Comparison of ENCODE assay signal across 18 cellular contexts in the genomic region with DNA sequence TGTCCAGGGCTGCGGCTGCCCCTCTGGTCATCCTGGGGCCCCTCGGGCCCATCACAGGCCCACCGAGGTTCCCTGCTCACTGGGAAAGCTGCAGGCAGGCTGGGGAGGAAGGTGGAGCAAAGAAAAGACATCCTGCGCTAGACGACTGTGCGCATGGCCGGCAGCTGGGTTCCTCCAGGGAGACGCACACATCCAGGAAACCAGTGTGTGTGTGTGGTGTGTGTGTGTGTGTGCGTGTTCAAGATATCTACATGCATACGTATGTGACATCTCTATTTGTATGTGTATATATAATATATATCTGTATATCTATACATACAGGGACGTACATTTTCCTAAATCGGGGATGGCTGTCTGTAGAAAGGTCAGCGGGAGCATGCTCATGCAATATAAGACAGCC.
DNase-seq lines count a peak whose midpoint lies in the region; ATAC-seq, FAIRE-seq and TF ChIP-seq lines count a peak whose summit lies in the region.
"Had no signal": no experiment of that assay in that cellular context is flagged by ENCODE, and none has a peak within 500 bp of the region (broad histone marks: within the 10 kb centered on the region; RNA-seq: fewer than 3 reads in every experiment).

No MANE protein-coding gene starts in this region.

- H3K36me3 ChIP-seq in neuronal stem cell (replicated peaks in 1 of 2; ENCODE audit: control insufficient read depth in 2 of 2, insufficient read depth in 2 of 2, low read length in 2 of 2) = peaks cover 18 to 78% of the 10 kb centered on the region in 2 donors
- no peaks in the 10 kb centered on the region for H3K36me3 ChIP-seq in PC-9 (ENCODE audit: low read depth)
- H3K36me3 ChIP-seq: colonic mucosa had no signal

- no peak overlapping the region for H3K18ac ChIP-seq in neuronal stem cell (ENCODE audit: low read length)

- peak overlapping the region; percentile 52 for H3K23ac ChIP-seq in neuronal stem cell (ENCODE audit: low read depth, low read length, poor library complexity)

- no peak overlapping the region for H3K9ac ChIP-seq in neuronal stem cell (ENCODE audit: low read depth, low read length, poor library complexity)

- no peaks in the 10 kb centered on the region for H3K27me3 ChIP-seq in neuronal stem cell (ENCODE audit: control insufficient read depth in 3 of 3, insufficient read depth in 3 of 3, low read depth in 1 of 3, low read length in 3 of 3)
- no peaks in the 10 kb centered on the region for H3K27me3 ChIP-seq in PC-9 (ENCODE audit: insufficient read depth, low read depth)
- H3K27me3 ChIP-seq: colonic mucosa had no signal

- no peaks in the 10 kb centered on the region for H3K4me1 ChIP-seq in neuronal stem cell (ENCODE audit: control insufficient read depth in 2 of 2, insufficient read depth in 1 of 2, low read depth in 1 of 2, low read length in 2 of 2)
- no peaks in the 10 kb centered on the region for H3K4me1 ChIP-seq in PC-9 (replicated peaks; ENCODE audit: insufficient read depth)

- peaks cover 0 to 1% of the 10 kb centered on the region in 2 donors for H3K9me3 ChIP-seq in neuronal stem cell (replicated peaks in 1 of 2; ENCODE audit: control insufficient read depth in 2 of 2, insufficient read depth in 1 of 2, low read depth in 1 of 2, low read length in 2 of 2)
- H3K9me3 ChIP-seq in PC-9 (ENCODE audit: insufficient read depth, low read depth) = no peaks in the 10 kb centered on the region
- H3K9me3 ChIP-seq: colonic mucosa had no signal

- intact Hi-C loops in PC-9 (cut with micrococcal nuclease; ENCODE audit: unreplicated experiment) = no loop called here

- no peaks in the 10 kb centered on the region for H3K9me2 ChIP-seq in PC-9 (ENCODE audit: insufficient read depth)

- no peak for FAIRE-seq in D721Med (lab: Jason Lieb, UNC)
- FAIRE-seq: islet of Langerhans had no signal

- H2BK5ac ChIP-seq in neuronal stem cell (ENCODE audit: low read length) = no peak overlapping the region

- no peak overlapping the region for H3K4ac ChIP-seq in neuronal stem cell (ENCODE audit: low read length)

- no peak overlapping the region for H3K4me3 ChIP-seq in AG09309 (ENCODE audit: control insufficient read depth, low read depth, low read length)
- H3K4me3 ChIP-seq in fibroblast of pulmonary artery (replicated peaks; ENCODE audit: low read depth, low read length) = no peak overlapping the region
- no peak overlapping the region for H3K4me3 ChIP-seq in neuronal stem cell (ENCODE audit: low read length in 2 of 2)
- no peak overlapping the region for H3K4me3 ChIP-seq in PC-9
- H3K4me3 ChIP-seq: colonic mucosa had no signal

- POLR2A ChIA-PET in PC-9 (lab: Charles Lee; ENCODE audit: unreplicated experiment) = no interaction called here

- ATAC-seq in GM18867 (IDR thresholded peaks at IDR 0.05; ENCODE audit: unreplicated experiment) = no peak
- ATAC-seq: activated CD8-positive, alpha-beta T cell treated with anti-CD3 and anti-CD28 coated beads for 36 hours; activated T-cell treated with anti-CD3 and anti-CD28 coated beads, Interleukin-2, amount 50 U/mL, for 4 hours; stimulated activated naive CD8-positive, alpha-beta T cell treated with anti-CD3 and anti-CD28 coated beads, Interleukin-15, Interleukin-2, amounts not matched to agents 100 U/mL and 50 U/mL, for 24 hours had no signal

- H3F3A ChIP-seq in PC-9 (ENCODE audit: insufficient read depth, low read depth) = no peaks in the 10 kb centered on the region

- H4K20me1 ChIP-seq in PC-9 (ENCODE audit: insufficient read depth) = no peaks in the 10 kb centered on the region

- H3K14ac ChIP-seq in neuronal stem cell (ENCODE audit: low read length) = no peak overlapping the region

- H3K27ac ChIP-seq in neuronal stem cell (replicated peaks; ENCODE audit: low read length) (no peak overlapping the region), PC-9 (no peak overlapping the region)
- H3K27ac ChIP-seq: colonic mucosa had no signal

- no peak overlapping the region for H2BK15ac ChIP-seq in neuronal stem cell (ENCODE audit: low read length)

- H3K79me2 ChIP-seq in PC-9 (ENCODE audit: low read depth) = no peaks in the 10 kb centered on the region

- BruUV-seq in PC-9 (replicated peaks; lab: Mats Ljungman, UMichigan) = no TSS peak

- H2AK5ac ChIP-seq in neuronal stem cell (ENCODE audit: low read depth, low read length) = no peak overlapping the region

- no CpG with 5 or more reads among the region's 13 CpGs for WGBS in neuronal stem cell (ENCODE audit: extremely low coverage in 2 of 2, insufficient read length in 2 of 2, insufficient replicate concordance in 1 of 2), 2 donors

- CTCF ChIA-PET in PC-9 (lab: Charles Lee) = no interaction called here

- TF ChIP-seq CTCF in AG09309 (IDR thresholded peaks at IDR 0.05; ENCODE audit: control insufficient read depth, insufficient read depth, low read depth, low read length, missing control alignments) = no peak
- no peak for TF ChIP-seq CTCF in fibroblast of pulmonary artery (IDR thresholded peaks at IDR 0.05; ENCODE audit: low read length, missing control alignments)
- TF ChIP-seq CTCF in PC-9 (conservative IDR thresholded peaks at IDR 0.05) = no peak
- no peak for TF ChIP-seq CTCF in D721Med (IDR thresholded peaks at IDR 0.05; ENCODE audit: insufficient read depth, missing control alignments)

- H2BK12ac ChIP-seq in neuronal stem cell (ENCODE audit: low read length) = no peak overlapping the region

- no peak overlapping the region for H2AFZ ChIP-seq in neuronal stem cell (ENCODE audit: low read length)
- no peak overlapping the region for H2AFZ ChIP-seq in PC-9

- H4K91ac ChIP-seq in neuronal stem cell (ENCODE audit: low read depth, low read length, poor library complexity) = no peak overlapping the region

- H4K8ac ChIP-seq in neuronal stem cell (ENCODE audit: low read depth, low read length) = no peak overlapping the region

- peak; percentile 21 for DNase-seq in AG09309 (ENCODE audit: low read depth)
- peak; percentile 22 for DNase-seq in NCI-H2227 treated with DMSO at 0.1 percent for 48 hours (lab: John Stamatoyannopoulos, UW)
- peak; percentile 69 for DNase-seq in fibroblast of pulmonary artery (ENCODE audit: low read depth)
- no peak for DNase-seq in neuronal stem cell (ENCODE audit: low spot score)
- no peak for DNase-seq in PC-9
- no peak for DNase-seq in mucosa of gallbladder (ENCODE audit: low spot score)
- no peak for DNase-seq in D721Med (ENCODE audit: insufficient read length, low spot score)
- DNase-seq: activated CD8-positive, alpha-beta T cell treated with anti-CD3 and anti-CD28 coated beads for 36 hours; activated naive CD4-positive, alpha-beta T cell treated with anti-CD3 and anti-CD28 coated beads, Interleukin-2, amount 50 U/mL, for 16 hours; activated T-cell treated with anti-CD3 and anti-CD28 coated beads, Interleukin-2, amount 50 U/mL, for 4 hours; colonic mucosa; H7; NCI-H2081 treated with DMSO at 0.1 percent for 48 hours; NCI-H524; SIG-M5; stimulated activated naive CD8-positive, alpha-beta T cell treated with anti-CD3 and anti-CD28 coated beads, Interleukin-15, Interleukin-2, amounts not matched to agents 100 U/mL and 50 U/mL, for 24 hours had no signal

- H3K79me1 ChIP-seq in neuronal stem cell (ENCODE audit: low read depth, low read length) = peaks cover 6% of the 10 kb centered on the region

- H2BK120ac ChIP-seq in neuronal stem cell (ENCODE audit: low read depth, low read length) = no peak overlapping the region

- no peak overlapping the region for H3K4me2 ChIP-seq in neuronal stem cell (ENCODE audit: insufficient read depth, low read length, poor library complexity, severe bottlenecking)
- no peak overlapping the region for H3K4me2 ChIP-seq in PC-9

Comparison
In these comparisons a context has a peak if more than half of its experiments do, and no peak if none do; other contexts are left out.
1. DNase-seq: peak in AG09309 (single experiment), NCI-H2227 treated with DMSO at 0.1 percent for 48 hours (single experiment) and fibroblast of pulmonary artery (single experiment); none in neuronal stem cell (single experiment), PC-9 (0 of 2), mucosa of gallbladder (single experiment) and D721Med (single experiment).